Comparison of ENCODE assay signal across 20 cellular contexts in genomic region chr13:44223785-44224432, GRCh38.
DNase-seq lines count a peak whose midpoint lies in the region; ATAC-seq and TF ChIP-seq lines count a peak whose summit lies in the region.
"Had no signal": no experiment of that assay in that cellular context is flagged by ENCODE, and none has a peak within 500 bp of the region (broad histone marks: within the 10 kb centered on the region; RNA-seq: fewer than 3 reads in every experiment).

No MANE protein-coding gene starts in this region.

- TF ChIP-seq POLR2A in Peyer's patch (IDR thresholded peaks at IDR 0.05) (no peak), ovary (IDR thresholded peaks at IDR 0.05) (no peak)

- intact Hi-C loops in ovary (cut with DNase I): loop anchor here in 1 of 4 donors (10.0 kb wide), 1 partner anchor 211 kb away; no protein-coding TSS in a partner anchor

- WGBS in ovary, 3 donors: 8 to 27% (median 25%) methylated on average over 2 of the region's 2 CpGs

- H3K36me3 ChIP-seq in Peyer's patch (no peaks in the 10 kb centered on the region), duodenal mucosa (ENCODE audit: control insufficient read depth in 1 of 2, insufficient read depth in 2 of 2, low read length in 2 of 2) (no peaks in the 10 kb centered on the region), ovary (no peaks in the 10 kb centered on the region), thoracic aorta (no peaks in the 10 kb centered on the region)
- H3K36me3 ChIP-seq: BE2C had no signal

- no peak for TF ChIP-seq EP300 in ovary (IDR thresholded peaks at IDR 0.05)

- H3K27ac ChIP-seq in Peyer's patch (peak overlapping the region; percentile 26 to 79 (median 56)), duodenal mucosa (ENCODE audit: low read depth, low read length) (peak overlapping the region; percentile 36), ovary (peak overlapping the region; percentile 59 to 77), thoracic aorta (peak overlapping the region; percentile 77 to 90)

- H3K27me3 ChIP-seq in Peyer's patch (no peaks in the 10 kb centered on the region), duodenal mucosa (ENCODE audit: control insufficient read depth in 1 of 2, insufficient read depth in 2 of 2, low read length in 2 of 2) (no peaks in the 10 kb centered on the region), ovary (no peaks in the 10 kb centered on the region), thoracic aorta (replicated peaks; ENCODE audit: insufficient read depth) (no peaks in the 10 kb centered on the region)
- H3K27me3 ChIP-seq: BE2C had no signal

- H3K4me3 ChIP-seq in Peyer's patch: no peak overlapping the region
- H3K4me3 ChIP-seq in duodenal mucosa (ENCODE audit: low read depth in 1 of 2, low read length in 2 of 2): no peak overlapping the region
- no peak overlapping the region for H3K4me3 ChIP-seq in ovary
- no peak overlapping the region for H3K4me3 ChIP-seq in thoracic aorta
- H3K4me3 ChIP-seq: skin epidermis had no signal

- H3K4me1 ChIP-seq in Peyer's patch (peaks cover 0 to 21% (median 0%) of the 10 kb centered on the region in 4 donors), duodenal mucosa (ENCODE audit: control insufficient read depth in 1 of 2, insufficient read depth in 2 of 2, low read length in 2 of 2) (peaks cover under 1 to 4% of the 10 kb centered on the region in 2 donors), ovary (ENCODE audit: insufficient read depth) (peaks cover 7% of the 10 kb centered on the region), thoracic aorta (ENCODE audit: control insufficient read depth in 1 of 2, low read depth in 2 of 2) (peaks cover 24 to 48% of the 10 kb centered on the region in 2 donors)
- H3K4me1 ChIP-seq: BE2C had no signal

- no peaks in the 10 kb centered on the region for H3K9me3 ChIP-seq in Peyer's patch
- H3K9me3 ChIP-seq in duodenal mucosa (ENCODE audit: control insufficient read depth in 1 of 2, low read length in 2 of 2): no peaks in the 10 kb centered on the region
- no peaks in the 10 kb centered on the region for H3K9me3 ChIP-seq in ovary
- no peaks in the 10 kb centered on the region for H3K9me3 ChIP-seq in thoracic aorta
- H3K9me3 ChIP-seq: BE2C had no signal

- H3K9ac ChIP-seq in duodenal mucosa (ENCODE audit: low read depth in 1 of 2, low read length in 2 of 2): no peak overlapping the region

- no peak for DNase-seq in Peyer's patch
- DNase-seq in ovary: peak in 1 of 5 donors; percentile 30
- no peak for DNase-seq in thoracic aorta (ENCODE audit: low spot score)
- no peak for DNase-seq in GM10266 (ENCODE audit: extremely low spot score)
- no peak for DNase-seq in NCI-H1417 (lab: John Stamatoyannopoulos, UW)
- DNase-seq: activated CD4-positive, alpha-beta T cell treated with anti-CD3 and anti-CD28 coated beads for 36 hours; activated CD8-positive, alpha-beta memory T cell treated with anti-CD3 and anti-CD28 coated beads, Interleukin-2, amount 50 U/mL, for 48 hours; activated naive CD4-positive, alpha-beta T cell treated with anti-CD3 and anti-CD28 coated beads, Interleukin-2, amount 10 ng/mL, durations not matched to agents 7 days and 5 days; BE2C; DMS153; foreskin melanocyte; KBM-7; NCI-H1092 treated with DMSO at 0.1 percent for 48 hours; NCI-H2227 treated with DMSO at 0.1 percent for 48 hours; SHP77 treated with DMSO at 0.1 percent for 48 hours had no signal

- ATAC-seq in thoracic aorta (ENCODE audit: insufficient number of reproducible peaks, low FRiP score, low read depth) (no peak), GM21367 (IDR thresholded peaks at IDR 0.05; ENCODE audit: unreplicated experiment) (no peak), GM18873 (IDR thresholded peaks at IDR 0.05; ENCODE audit: low FRiP score, unreplicated experiment) (no peak)
- ATAC-seq: activated CD4-positive, alpha-beta T cell treated with anti-CD3 and anti-CD28 coated beads for 36 hours; stimulated activated memory B cell treated with anti-CD40 and anti-IgM and Interleukin-4, amounts not matched to agents 10 μg/mL and 1 μg/mL and 100 μg/mL, for 72 hours had no signal

- TF ChIP-seq CTCF in Peyer's patch (IDR thresholded peaks at IDR 0.05): no peak
- no peak for TF ChIP-seq CTCF in ovary (IDR thresholded peaks at IDR 0.05)
- no peak for TF ChIP-seq CTCF in thoracic aorta (IDR thresholded peaks at IDR 0.05)
- no peak for TF ChIP-seq CTCF in GM10266 (IDR thresholded peaks at IDR 0.05; ENCODE audit: control insufficient read depth, insufficient read depth, low read depth, missing control alignments)
